21 cellular contexts compared by ENCODE assay signal in genomic region chr21:34743285-34743684, GRCh38.
"Had no signal": no experiment of that assay in that cellular context is flagged by ENCODE, and none has a peak within 500 bp of the region (broad histone marks: within the 10 kb centered on the region; RNA-seq: fewer than 3 reads in every experiment).

No MANE protein-coding gene starts in this region.

- ATAC-seq: activated T-cell treated with anti-CD3 and anti-CD28 coated beads, Interleukin-2, amount 50 U/mL, for 72 hours; stimulated activated naive CD8-positive, alpha-beta T cell treated with anti-CD3 and anti-CD28 coated beads, Interleukin-15, Interleukin-2, amounts not matched to agents 100 U/mL and 50 U/mL, for 24 hours; upper lobe of right lung had no signal

- H3K27me3 ChIP-seq: hepatocyte, thyroid gland, upper lobe of right lung had no signal

- H3K36me3 ChIP-seq: left ventricle myocardium inferior, sigmoid colon, thyroid gland, upper lobe of right lung had no signal

- H3K27ac ChIP-seq: hepatocyte, left ventricle myocardium inferior, sigmoid colon, thyroid gland, upper lobe of right lung had no signal

- DNase-seq: activated CD4-positive, alpha-beta T cell treated with anti-CD3 and anti-CD28 coated beads for 1 hour; activated CD4-positive, alpha-beta T cell treated with anti-CD3 and anti-CD28 coated beads, Interleukin-2, amount 50 U/mL, for 4 hours; activated effector memory CD4-positive, alpha-beta T cell treated with Interleukin-2 at 50 U/mL for 16 hours; activated naive CD4-positive, alpha-beta T cell treated with anti-CD3 and anti-CD28 coated beads for 36 hours; activated naive CD8-positive, alpha-beta T cell treated with anti-CD3 and anti-CD28 coated beads, Interleukin-2, amount 10 ng/mL, durations not matched to agents 7 days and 5 days; activated T-cell treated with anti-CD3 and anti-CD28 coated beads, Interleukin-2, amount 50 U/mL, for 72 hours; amygdala; foreskin melanocyte; glutamatergic neuron; immature natural killer cell; kidney glomerular epithelial cell; left ventricle myocardium inferior; midbrain; posterior cingulate gyrus; sigmoid colon; stimulated activated CD4-positive, alpha-beta T cell treated with anti-CD3 and anti-CD28 coated beads, Interleukin-4, amount 100 ng/mL, for 24 hours; stimulated activated naive CD8-positive, alpha-beta T cell treated with anti-CD3 and anti-CD28 coated beads, Interleukin-15, Interleukin-2, amounts not matched to agents 100 U/mL and 50 U/mL, for 24 hours; T-helper 1 cell; thyroid gland; upper lobe of right lung had no signal

- H3K9me3 ChIP-seq: left ventricle myocardium inferior, sigmoid colon, thyroid gland, upper lobe of right lung had no signal

- H3K79me2 ChIP-seq: hepatocyte had no signal

- H3K4me2 ChIP-seq: hepatocyte had no signal

- H3K4me3 ChIP-seq: hepatocyte, left ventricle myocardium inferior, sigmoid colon, thyroid gland, upper lobe of right lung had no signal

- H2AFZ ChIP-seq: hepatocyte had no signal
